In the genomic region with DNA sequence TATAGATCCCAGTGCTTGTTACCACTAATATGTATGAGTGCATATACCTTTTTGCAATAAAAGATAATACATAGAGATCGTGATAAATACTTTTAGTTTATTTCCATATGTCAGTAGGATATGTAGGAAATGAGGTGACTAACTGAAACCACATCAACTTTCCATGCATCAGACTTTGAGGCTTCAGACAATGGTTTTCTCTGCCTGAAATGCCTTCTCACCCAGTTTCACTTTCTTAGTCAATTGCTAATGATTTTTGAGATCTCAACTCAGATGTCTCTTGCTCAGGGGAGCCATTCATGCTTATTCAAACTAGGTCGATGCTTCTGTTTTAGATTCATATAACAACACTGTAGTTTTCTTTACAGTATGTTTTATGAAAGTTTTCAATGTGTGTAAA, we compare ENCODE assay signal across 1 cellular context.
TF ChIP-seq lines count a peak whose summit lies in the region.

No MANE protein-coding gene starts in this region.

TF ChIP-seq in SK-N-SH treated with all-trans-retinoic acid at 6 μM for 48 hours, 23 proteins besides CTCF, POLR2A, EP300 and RAD21 (continued from another document):
- TF ChIP-seq, protein P1, sequence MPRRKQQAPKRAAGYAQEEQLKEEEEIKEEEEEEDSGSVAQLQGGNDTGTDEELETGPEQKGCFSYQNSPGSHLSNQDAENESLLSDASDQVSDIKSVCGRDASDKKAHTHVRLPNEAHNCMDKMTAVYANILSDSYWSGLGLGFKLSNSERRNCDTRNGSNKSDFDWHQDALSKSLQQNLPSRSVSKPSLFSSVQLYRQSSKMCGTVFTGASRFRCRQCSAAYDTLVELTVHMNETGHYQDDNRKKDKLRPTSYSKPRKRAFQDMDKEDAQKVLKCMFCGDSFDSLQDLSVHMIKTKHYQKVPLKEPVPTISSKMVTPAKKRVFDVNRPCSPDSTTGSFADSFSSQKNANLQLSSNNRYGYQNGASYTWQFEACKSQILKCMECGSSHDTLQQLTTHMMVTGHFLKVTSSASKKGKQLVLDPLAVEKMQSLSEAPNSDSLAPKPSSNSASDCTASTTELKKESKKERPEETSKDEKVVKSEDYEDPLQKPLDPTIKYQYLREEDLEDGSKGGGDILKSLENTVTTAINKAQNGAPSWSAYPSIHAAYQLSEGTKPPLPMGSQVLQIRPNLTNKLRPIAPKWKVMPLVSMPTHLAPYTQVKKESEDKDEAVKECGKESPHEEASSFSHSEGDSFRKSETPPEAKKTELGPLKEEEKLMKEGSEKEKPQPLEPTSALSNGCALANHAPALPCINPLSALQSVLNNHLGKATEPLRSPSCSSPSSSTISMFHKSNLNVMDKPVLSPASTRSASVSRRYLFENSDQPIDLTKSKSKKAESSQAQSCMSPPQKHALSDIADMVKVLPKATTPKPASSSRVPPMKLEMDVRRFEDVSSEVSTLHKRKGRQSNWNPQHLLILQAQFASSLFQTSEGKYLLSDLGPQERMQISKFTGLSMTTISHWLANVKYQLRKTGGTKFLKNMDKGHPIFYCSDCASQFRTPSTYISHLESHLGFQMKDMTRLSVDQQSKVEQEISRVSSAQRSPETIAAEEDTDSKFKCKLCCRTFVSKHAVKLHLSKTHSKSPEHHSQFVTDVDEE (CRISPR knock-in tag; IDR thresholded peaks at IDR 0.05): no peak
- TF ChIP-seq PPARA (CRISPR knock-in tag; IDR thresholded peaks at IDR 0.05; ENCODE audit: borderline replicate concordance) (no peak), BACH2 (CRISPR knock-in tag; IDR thresholded peaks at IDR 0.05; ENCODE audit: borderline replicate concordance) (no peak), OSR1 (CRISPR knock-in tag; IDR thresholded peaks at IDR 0.05) (no peak)
